Comparison of ENCODE assay signal across 9 cellular contexts in the genomic region with DNA sequence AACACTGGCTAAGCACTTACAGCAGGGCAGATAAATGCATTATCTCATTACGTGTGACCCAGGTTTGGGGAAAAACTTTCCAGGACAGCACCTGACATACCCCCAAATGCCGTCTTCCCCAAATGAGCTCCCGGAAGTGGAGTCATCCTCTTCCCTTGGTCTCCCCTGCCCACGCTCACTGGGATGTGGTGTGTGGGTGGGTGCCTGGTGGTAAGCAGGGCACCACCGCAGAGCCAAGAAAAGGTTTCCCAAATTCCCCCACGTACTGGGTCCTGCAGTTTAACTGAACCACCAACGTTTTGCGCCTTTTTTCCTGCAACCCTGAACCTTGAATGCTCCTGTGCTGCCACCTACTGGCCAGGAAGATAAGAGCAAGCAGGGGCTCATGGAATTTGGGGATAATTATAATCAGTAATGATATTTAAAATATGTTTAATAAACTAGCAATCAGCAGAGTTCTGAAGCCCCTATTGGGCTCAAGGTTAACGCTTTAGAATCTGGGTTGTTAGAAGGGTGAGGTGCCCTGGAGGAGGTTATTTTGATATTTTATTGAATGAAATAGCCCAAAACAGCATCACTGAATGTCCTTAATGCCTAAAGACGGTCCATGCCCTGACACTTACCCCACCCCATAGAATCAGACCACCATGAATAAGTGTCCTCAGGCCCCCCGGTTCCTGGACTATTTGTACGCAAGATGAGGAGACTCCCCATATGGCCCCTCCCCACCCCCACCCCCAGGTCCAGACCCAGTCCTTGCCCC. TPM values are rescaled to one million over a fixed set of nuclear protein-coding genes. Genes with fewer than 3 reads are reported as not detected.
DNase-seq lines count a peak whose midpoint lies in the region; ATAC-seq, FAIRE-seq and TF ChIP-seq lines count a peak whose summit lies in the region.
"Had no signal": no experiment of that assay in that cellular context is flagged by ENCODE, and none has a peak within 500 bp of the region (broad histone marks: within the 10 kb centered on the region; RNA-seq: fewer than 3 reads in every experiment).

No MANE protein-coding gene starts in this region.

- H3K4me3 Mint-ChIP-seq in activated CD4-positive, alpha-beta memory T cell treated with anti-CD3 and anti-CD28 coated beads for 36 hours = no peak overlapping the region
- H3K4me3 Mint-ChIP-seq in effector memory CD8-positive, alpha-beta T cell = no peak overlapping the region
- no peak overlapping the region for H3K4me3 Mint-ChIP-seq in stimulated activated naive B cell treated with anti-CD40 and anti-IgM and Interleukin-4, amounts not matched to agents 10 μg/mL and 1 μg/mL and 100 μg/mL, for 72 hours

- peaks cover 18% of the 10 kb centered on the region for H3K27me3 Mint-ChIP-seq in activated CD4-positive, alpha-beta memory T cell treated with anti-CD3 and anti-CD28 coated beads for 36 hours
- H3K27me3 Mint-ChIP-seq in effector memory CD8-positive, alpha-beta T cell = peaks cover 21 to 81% of the 10 kb centered on the region in 2 donors
- H3K27me3 Mint-ChIP-seq in stimulated activated naive B cell treated with anti-CD40 and anti-IgM and Interleukin-4, amounts not matched to agents 10 μg/mL and 1 μg/mL and 100 μg/mL, for 72 hours = peaks cover 50 to 60% of the 10 kb centered on the region in 2 donors

- CTCF ChIA-PET in AG04450 (lab: Charles Lee) = interaction anchor here (0.5 to 2.2 kb wide), 19 partner anchors 8 to 633 kb away, joined by 3 to 23 read pairs (median 4); no protein-coding TSS in a partner anchor
- CTCF ChIA-PET in activated CD4-positive, alpha-beta memory T cell treated with anti-CD3 and anti-CD28 coated beads for 36 hours (lab: Charles Lee) = interaction anchor here (0.5 to 2.3 kb wide), 24 partner anchors 9 to 218 kb away, joined by 3 to 19 read pairs (median 4); a partner anchor contains a TSS

- FAIRE-seq in GM19239 (lab: Jason Lieb, UNC) = peak; percentile 79

- TF ChIP-seq CTCF in AG04450 (IDR thresholded peaks at IDR 0.05; ENCODE audit: low read depth, low read length) = peak; percentile 89

- ATAC-seq in effector memory CD8-positive, alpha-beta T cell (replicated peaks) = no peak
- ATAC-seq in stimulated activated naive B cell treated with anti-CD40 and anti-IgM and Interleukin-4, amounts not matched to agents 10 μg/mL and 1 μg/mL and 100 μg/mL, for 72 hours (replicated peaks) = peak; percentile 33 to 57
- no peak for ATAC-seq in HG03025 (IDR thresholded peaks at IDR 0.05; ENCODE audit: low FRiP score, unreplicated experiment)

- no peaks in the 10 kb centered on the region for H3K36me3 Mint-ChIP-seq in activated CD4-positive, alpha-beta memory T cell treated with anti-CD3 and anti-CD28 coated beads for 36 hours
- H3K36me3 Mint-ChIP-seq in effector memory CD8-positive, alpha-beta T cell (ENCODE audit: insufficient read depth) = peaks cover 2% of the 10 kb centered on the region
- H3K36me3 Mint-ChIP-seq in stimulated activated naive B cell treated with anti-CD40 and anti-IgM and Interleukin-4, amounts not matched to agents 10 μg/mL and 1 μg/mL and 100 μg/mL, for 72 hours = peaks cover 0 to 5% of the 10 kb centered on the region in 2 donors

- H3K4me3 ChIP-seq in AG04450 (ENCODE audit: low read depth, low read length) = no peak overlapping the region
- H3K4me3 ChIP-seq: skin epidermis had no signal

- POLR2A ChIA-PET in AG04450 (lab: Yijun Ruan, JAX) = interaction anchor here (0.5 kb wide), 1 partner anchor 49 kb away, joined by 4 read pairs; no protein-coding TSS in a partner anchor
- POLR2A ChIA-PET in activated CD4-positive, alpha-beta memory T cell treated with anti-CD3 and anti-CD28 coated beads for 36 hours (lab: Charles Lee) = no interaction called here

- intact Hi-C loops in activated CD4-positive, alpha-beta memory T cell treated with anti-CD3 and anti-CD28 coated beads for 36 hours (cut with micrococcal nuclease) = no loop called here

- H3K27ac Mint-ChIP-seq in activated CD4-positive, alpha-beta memory T cell treated with anti-CD3 and anti-CD28 coated beads for 36 hours = no peak overlapping the region
- no peak overlapping the region for H3K27ac Mint-ChIP-seq in effector memory CD8-positive, alpha-beta T cell
- H3K27ac Mint-ChIP-seq in stimulated activated naive B cell treated with anti-CD40 and anti-IgM and Interleukin-4, amounts not matched to agents 10 μg/mL and 1 μg/mL and 100 μg/mL, for 72 hours = no peak overlapping the region

- H3K9me3 ChIP-seq in AG04450 (ENCODE audit: control insufficient read depth, insufficient read depth, low read length) = no peaks in the 10 kb centered on the region; the same call in 1 of the 2 replicates

- H3K27ac ChIP-seq in AG04450 (ENCODE audit: low read depth, low read length) = no peak overlapping the region
- H3K27ac ChIP-seq: skin epidermis had no signal

- H3K4me1 Mint-ChIP-seq in activated CD4-positive, alpha-beta memory T cell treated with anti-CD3 and anti-CD28 coated beads for 36 hours (ENCODE audit: low read depth) = no peaks in the 10 kb centered on the region
- no peaks in the 10 kb centered on the region for H3K4me1 Mint-ChIP-seq in effector memory CD8-positive, alpha-beta T cell (ENCODE audit: low read depth in 2 of 2)
- H3K4me1 Mint-ChIP-seq in stimulated activated naive B cell treated with anti-CD40 and anti-IgM and Interleukin-4, amounts not matched to agents 10 μg/mL and 1 μg/mL and 100 μg/mL, for 72 hours = peaks cover 2 to 4% of the 10 kb centered on the region in 2 donors

- no peaks in the 10 kb centered on the region for H3K9me3 Mint-ChIP-seq in activated CD4-positive, alpha-beta memory T cell treated with anti-CD3 and anti-CD28 coated beads for 36 hours
- H3K9me3 Mint-ChIP-seq in effector memory CD8-positive, alpha-beta T cell = no peaks in the 10 kb centered on the region
- H3K9me3 Mint-ChIP-seq in stimulated activated naive B cell treated with anti-CD40 and anti-IgM and Interleukin-4, amounts not matched to agents 10 μg/mL and 1 μg/mL and 100 μg/mL, for 72 hours = peaks cover 0 to 3% of the 10 kb centered on the region in 2 donors

- DNase-seq in AG04450 (ENCODE audit: low read depth, low spot score) (peak; percentile 23), GM19239 (ENCODE audit: insufficient read length, low spot score) (peak; percentile 55), NCI-H460 (ENCODE audit: extremely low read depth, low read depth) (peak; percentile 62), mucosa of gallbladder (ENCODE audit: low spot score) (peak; percentile 58)
- DNase-seq in activated CD4-positive, alpha-beta memory T cell treated with anti-CD3 and anti-CD28 coated beads for 36 hours = peak; percentile 65
- DNase-seq in effector memory CD8-positive, alpha-beta T cell = peak; percentile 46 to 54 (median 53)
- peak; percentile 28 for DNase-seq in stimulated activated naive B cell treated with anti-CD40 and anti-IgM and Interleukin-4, amounts not matched to agents 10 μg/mL and 1 μg/mL and 100 μg/mL, for 72 hours

- peaks cover 10% of the 10 kb centered on the region for H3K27me3 ChIP-seq in AG04450 (ENCODE audit: control insufficient read depth, insufficient read depth, low read length)

RNA-seq across cellular contexts. Expression of a gene that starts 8.0 kb away (rescaled TPM):
- not detected in 2 replicates for polyA plus RNA-seq in AG04450 (2011; rRNA removed)
- not detected in 2 replicates for polyA minus RNA-seq in AG04450 (2011; rRNA and poly(A)+ RNA removed)
- not detected in 2 replicates for total RNA-seq in NCI-H460 (2014; rRNA removed; shearing (Covaris generic))
- polyA plus RNA-seq in NCI-H460 (2014; cell fraction: nucleus; rRNA removed) = not detected in 2 replicates
- not detected for total RNA-seq in activated CD4-positive, alpha-beta memory T cell treated with anti-CD3 and anti-CD28 coated beads for 36 hours
- not detected for total RNA-seq in mucosa of gallbladder

RNA-seq across cellular contexts. Expression of a gene that starts 41.6 kb away (rescaled TPM):
- 0.21 and 0.27 TPM in 2 replicates for polyA plus RNA-seq in AG04450 (2011; rRNA removed)
- 0.17 and 0.18 TPM in 2 replicates for polyA minus RNA-seq in AG04450 (2011; rRNA and poly(A)+ RNA removed)
- 3.5 and 4.0 TPM in 2 replicates for total RNA-seq in NCI-H460 (2014; rRNA removed; shearing (Covaris generic))
- 3.6 and 6.5 TPM in 2 replicates for polyA plus RNA-seq in NCI-H460 (2014; cell fraction: nucleus; rRNA removed)
- total RNA-seq in activated CD4-positive, alpha-beta memory T cell treated with anti-CD3 and anti-CD28 coated beads for 36 hours = 1 to 10 TPM; 1.5 to 1.8 TPM
- 11.0 TPM for total RNA-seq in mucosa of gallbladder

Comparison
In these comparisons a context has a peak if more than half of its experiments do, and no peak if none do; other contexts are left out.
1. ATAC-seq: peak in stimulated activated naive B cell treated with anti-CD40 and anti-IgM and Interleukin-4, amounts not matched to agents 10 μg/mL and 1 μg/mL and 100 μg/mL, for 72 hours (2 of 2); none in effector memory CD8-positive, alpha-beta T cell (single experiment) and HG03025 (single experiment).
2. Peak in every context shown above with its lines, with median percentiles within 50 percentile points of each other: DNase-seq.